In the genomic region with DNA sequence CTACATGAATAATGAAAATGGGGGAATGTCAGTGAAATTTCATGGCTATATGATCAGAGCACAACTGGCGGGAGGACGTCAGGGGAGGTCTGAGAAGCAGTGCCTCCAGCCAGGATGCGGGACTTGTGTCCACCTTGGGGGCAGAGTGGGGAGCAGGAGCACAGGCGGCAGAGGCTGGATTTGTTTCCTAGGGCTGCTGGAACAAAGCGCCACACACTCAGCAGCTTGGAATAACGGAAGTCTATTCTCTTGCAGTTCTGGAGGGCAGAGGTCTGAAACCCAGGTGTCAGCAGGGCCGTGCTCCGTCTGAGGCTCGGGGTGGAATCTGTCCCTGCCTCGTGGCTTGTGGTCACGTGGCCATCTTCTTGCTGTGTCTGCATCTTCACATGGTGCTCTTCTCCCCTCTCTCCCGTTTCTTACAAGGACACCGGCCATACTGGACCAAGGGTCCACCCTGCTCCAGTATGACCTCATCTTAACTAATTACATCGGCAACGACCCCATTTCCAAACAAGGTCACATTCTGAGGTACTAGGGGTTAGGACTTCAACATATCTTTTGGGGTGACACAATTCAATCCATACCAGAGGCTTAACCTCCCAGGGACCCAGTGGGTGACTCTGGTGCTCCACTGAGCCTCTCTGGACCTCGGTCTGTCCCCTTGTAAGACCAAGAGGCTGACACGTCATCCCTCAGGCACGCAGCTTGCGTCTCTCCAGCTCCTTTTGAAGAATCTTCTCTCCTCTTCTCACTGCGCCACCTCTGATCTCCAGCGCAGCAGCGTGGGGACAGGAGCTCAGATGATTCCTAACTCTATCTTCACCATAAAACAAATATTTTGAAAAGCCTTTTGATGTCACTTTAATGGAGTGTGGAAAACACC, we compare ENCODE assay signal across 1 cellular context.
TF ChIP-seq lines count a peak whose summit lies in the region.

No MANE protein-coding gene starts in this region.

TF ChIP-seq in IMR-90, 13 proteins besides CTCF, POLR2A, EP300 and RAD21 (continued from another document):
- TF ChIP-seq CEBPB (IDR thresholded peaks at IDR 0.05; ENCODE audit: low read depth, low read length) (peak; percentile 2; the same call in 1 of the 2 replicates), NFE2L2 (IDR thresholded peaks at IDR 0.05; ENCODE audit: low read depth, low read length) (no peak)
